ENCODE assay signal across 8 cellular contexts in the genomic region with DNA sequence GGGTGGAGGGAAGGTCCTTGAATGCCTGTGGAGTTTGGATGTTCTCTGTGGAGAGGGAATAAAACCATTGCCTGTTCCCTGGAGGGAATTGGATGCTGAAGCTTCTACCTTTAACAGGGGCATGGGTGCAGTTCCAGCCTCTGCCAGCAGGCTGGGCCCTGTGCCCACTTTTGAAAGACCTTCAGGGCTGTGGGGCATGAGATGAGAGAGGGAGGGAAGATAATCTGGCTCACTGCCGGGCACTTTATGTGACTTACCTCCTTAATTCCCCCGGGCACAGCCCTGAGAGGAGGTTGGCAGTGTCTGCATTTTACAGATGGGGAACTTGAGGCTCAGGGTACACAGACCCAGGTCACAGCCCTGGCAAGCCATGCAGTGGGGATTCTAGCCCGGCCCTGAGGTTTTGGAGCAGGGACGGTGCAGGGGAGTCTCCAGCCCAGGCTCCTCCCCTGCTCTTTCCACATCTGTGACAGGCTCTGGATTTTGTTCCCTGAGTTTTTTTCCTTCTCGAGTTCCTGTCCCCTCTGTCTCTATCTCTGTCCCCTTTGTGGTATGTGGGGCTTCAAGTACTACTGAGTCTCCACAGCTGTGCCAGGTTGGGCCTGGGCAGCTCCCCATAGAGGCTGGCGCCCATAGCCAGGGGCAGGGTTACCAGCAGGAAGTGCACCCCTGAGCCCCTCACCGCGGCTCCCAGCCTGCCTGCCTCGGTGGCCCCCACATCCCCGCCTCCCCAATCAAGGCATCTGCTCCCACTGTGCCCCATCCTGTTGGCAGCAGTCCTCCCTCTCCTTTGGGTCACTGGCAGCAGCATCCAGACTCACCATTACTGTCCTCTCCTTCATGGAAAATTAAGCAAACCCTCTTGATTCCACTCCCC. TPM values are rescaled to one million over a fixed set of nuclear protein-coding genes. Genes with fewer than 3 reads are reported as not detected.
DNase-seq lines count a peak whose midpoint lies in the region; ATAC-seq and TF ChIP-seq lines count a peak whose summit lies in the region.

No MANE protein-coding gene starts in this region.

- POLR2A ChIA-PET in naive thymus-derived CD8-positive, alpha-beta T cell (lab: Charles Lee) = interaction anchor here (0.6 to 1.8 kb wide), 5 partner anchors 11 to 122 kb away, joined by 3 to 13 read pairs (median 5); no protein-coding TSS in a partner anchor

- peak; percentile 94 to 98 (median 98) for TF ChIP-seq CTCF in esophagus squamous epithelium (IDR thresholded peaks at IDR 0.05)

- intact Hi-C loops in esophagus squamous epithelium (cut with DNase I) = loop anchor here (5.0 kb wide), 1 partner anchor 124 kb away; no protein-coding TSS in a partner anchor

- H3K4me3 Mint-ChIP-seq in naive thymus-derived CD8-positive, alpha-beta T cell = peak overlapping the region in 7 of 10 donors; percentile 2 to 68 (median 49)
- H3K4me3 Mint-ChIP-seq in stimulated activated memory B cell treated with anti-CD40 and anti-IgM and Interleukin-4, amounts not matched to agents 10 μg/mL and 1 μg/mL and 100 μg/mL, for 72 hours = no peak overlapping the region

- WGBS in esophagus squamous epithelium, 2 donors = 28 to 49% methylated on average over 8 of the region's 10 CpGs

- no peaks in the 10 kb centered on the region for H3K27me3 ChIP-seq in esophagus squamous epithelium

- TF ChIP-seq EP300 in Ishikawa (IDR thresholded peaks at IDR 0.05; ENCODE audit: borderline replicate concordance) = no peak

- H3K4me3 ChIP-seq in esophagus squamous epithelium = peak overlapping the region in 1 of 4 donors; percentile 42

- ATAC-seq in GM18517 (IDR thresholded peaks at IDR 0.05; ENCODE audit: unreplicated experiment) = peak; percentile 56
- peak; percentile 98 for ATAC-seq in naive thymus-derived CD8-positive, alpha-beta T cell
- peak; percentile 89 for ATAC-seq in stimulated activated memory B cell treated with anti-CD40 and anti-IgM and Interleukin-4, amounts not matched to agents 10 μg/mL and 1 μg/mL and 100 μg/mL, for 72 hours

- peak; percentile 98 for TF ChIP-seq RAD21 in Ishikawa (IDR thresholded peaks at IDR 0.05; ENCODE audit: low read depth)

- peaks cover 9 to 21% (median 11%) of the 10 kb centered on the region in 3 donors for H3K4me1 ChIP-seq in esophagus squamous epithelium

- H3K36me3 ChIP-seq in esophagus squamous epithelium = no peaks in the 10 kb centered on the region

- peak overlapping the region in 3 of 4 donors; percentile 31 to 39 (median 34) for H3K27ac ChIP-seq in esophagus squamous epithelium

- peaks cover 18 to 35% (median 21%) of the 10 kb centered on the region in 4 donors for H3K4me1 Mint-ChIP-seq in naive thymus-derived CD8-positive, alpha-beta T cell
- peaks cover 39% of the 10 kb centered on the region for H3K4me1 Mint-ChIP-seq in stimulated activated memory B cell treated with anti-CD40 and anti-IgM and Interleukin-4, amounts not matched to agents 10 μg/mL and 1 μg/mL and 100 μg/mL, for 72 hours

- H3K9me3 ChIP-seq in esophagus squamous epithelium = no peaks in the 10 kb centered on the region

- no peaks in the 10 kb centered on the region for H3K36me3 Mint-ChIP-seq in naive thymus-derived CD8-positive, alpha-beta T cell
- no peaks in the 10 kb centered on the region for H3K36me3 Mint-ChIP-seq in stimulated activated memory B cell treated with anti-CD40 and anti-IgM and Interleukin-4, amounts not matched to agents 10 μg/mL and 1 μg/mL and 100 μg/mL, for 72 hours

- peak overlapping the region in 5 of 10 donors; percentile 35 to 78 (median 53) for H3K27ac Mint-ChIP-seq in naive thymus-derived CD8-positive, alpha-beta T cell
- peak overlapping the region; percentile 73 for H3K27ac Mint-ChIP-seq in stimulated activated memory B cell treated with anti-CD40 and anti-IgM and Interleukin-4, amounts not matched to agents 10 μg/mL and 1 μg/mL and 100 μg/mL, for 72 hours

- H3K27me3 Mint-ChIP-seq in naive thymus-derived CD8-positive, alpha-beta T cell = no peaks in the 10 kb centered on the region
- no peaks in the 10 kb centered on the region for H3K27me3 Mint-ChIP-seq in stimulated activated memory B cell treated with anti-CD40 and anti-IgM and Interleukin-4, amounts not matched to agents 10 μg/mL and 1 μg/mL and 100 μg/mL, for 72 hours

- H3K9me3 Mint-ChIP-seq in naive thymus-derived CD8-positive, alpha-beta T cell = no peaks in the 10 kb centered on the region
- no peaks in the 10 kb centered on the region for H3K9me3 Mint-ChIP-seq in stimulated activated memory B cell treated with anti-CD40 and anti-IgM and Interleukin-4, amounts not matched to agents 10 μg/mL and 1 μg/mL and 100 μg/mL, for 72 hours

- DNase-seq in 8988T (peak; percentile 68), OCI-M2 (lab: John Stamatoyannopoulos, UW; ENCODE audit: unreplicated experiment) (peak; percentile 58), esophagus squamous epithelium (lab: John Stamatoyannopoulos, UW) (no peak)
- peak; percentile 88 for DNase-seq in activated T-cell treated with anti-CD3 and anti-CD28 coated beads, Interleukin-2, amount 50 U/mL, for 1 hour
- peak; percentile 68 to 92 (median 82) for DNase-seq in naive thymus-derived CD8-positive, alpha-beta T cell

- no peak for TF ChIP-seq POLR2A in esophagus squamous epithelium (IDR thresholded peaks at IDR 0.05)

TF ChIP-seq in Ishikawa, 13 proteins besides CTCF, POLR2A, EP300 and RAD21:
- TF ChIP-seq NFIC (IDR thresholded peaks at IDR 0.05) (peak; percentile 68), CEBPB (IDR thresholded peaks at IDR 0.05) (no peak), TAF1 (IDR thresholded peaks at IDR 0.05; ENCODE audit: low read depth) (no peak), TEAD4 (IDR thresholded peaks at IDR 0.05) (no peak), FOXM1 (IDR thresholded peaks at IDR 0.05; ENCODE audit: borderline replicate concordance, low read depth) (no peak)
- TF ChIP-seq, protein P1, sequence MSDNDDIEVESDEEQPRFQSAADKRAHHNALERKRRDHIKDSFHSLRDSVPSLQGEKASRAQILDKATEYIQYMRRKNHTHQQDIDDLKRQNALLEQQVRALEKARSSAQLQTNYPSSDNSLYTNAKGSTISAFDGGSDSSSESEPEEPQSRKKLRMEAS (IDR thresholded peaks at IDR 0.05) = peak; percentile 22; the same call in 1 of the 2 replicates
- TF ChIP-seq, protein P2, sequence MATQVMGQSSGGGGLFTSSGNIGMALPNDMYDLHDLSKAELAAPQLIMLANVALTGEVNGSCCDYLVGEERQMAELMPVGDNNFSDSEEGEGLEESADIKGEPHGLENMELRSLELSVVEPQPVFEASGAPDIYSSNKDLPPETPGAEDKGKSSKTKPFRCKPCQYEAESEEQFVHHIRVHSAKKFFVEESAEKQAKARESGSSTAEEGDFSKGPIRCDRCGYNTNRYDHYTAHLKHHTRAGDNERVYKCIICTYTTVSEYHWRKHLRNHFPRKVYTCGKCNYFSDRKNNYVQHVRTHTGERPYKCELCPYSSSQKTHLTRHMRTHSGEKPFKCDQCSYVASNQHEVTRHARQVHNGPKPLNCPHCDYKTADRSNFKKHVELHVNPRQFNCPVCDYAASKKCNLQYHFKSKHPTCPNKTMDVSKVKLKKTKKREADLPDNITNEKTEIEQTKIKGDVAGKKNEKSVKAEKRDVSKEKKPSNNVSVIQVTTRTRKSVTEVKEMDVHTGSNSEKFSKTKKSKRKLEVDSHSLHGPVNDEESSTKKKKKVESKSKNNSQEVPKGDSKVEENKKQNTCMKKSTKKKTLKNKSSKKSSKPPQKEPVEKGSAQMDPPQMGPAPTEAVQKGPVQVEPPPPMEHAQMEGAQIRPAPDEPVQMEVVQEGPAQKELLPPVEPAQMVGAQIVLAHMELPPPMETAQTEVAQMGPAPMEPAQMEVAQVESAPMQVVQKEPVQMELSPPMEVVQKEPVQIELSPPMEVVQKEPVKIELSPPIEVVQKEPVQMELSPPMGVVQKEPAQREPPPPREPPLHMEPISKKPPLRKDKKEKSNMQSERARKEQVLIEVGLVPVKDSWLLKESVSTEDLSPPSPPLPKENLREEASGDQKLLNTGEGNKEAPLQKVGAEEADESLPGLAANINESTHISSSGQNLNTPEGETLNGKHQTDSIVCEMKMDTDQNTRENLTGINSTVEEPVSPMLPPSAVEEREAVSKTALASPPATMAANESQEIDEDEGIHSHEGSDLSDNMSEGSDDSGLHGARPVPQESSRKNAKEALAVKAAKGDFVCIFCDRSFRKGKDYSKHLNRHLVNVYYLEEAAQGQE (IDR thresholded peaks at IDR 0.05; ENCODE audit: low read depth) = no peak

RNA-seq across cellular contexts. Expression of a gene that starts 14.0 kb away (rescaled TPM):
- total RNA-seq in esophagus squamous epithelium = 10 to 100 TPM in 2 of 4 donors, 1 to 10 TPM in 2; 2.0 to 13.9 (median 8.6) TPM
- 10 to 100 TPM; 53.3 to 57.9 TPM for total RNA-seq in naive thymus-derived CD8-positive, alpha-beta T cell
- 10 to 100 TPM; 14.1 to 48.5 (median 23.7) TPM for polyA plus RNA-seq in naive thymus-derived CD8-positive, alpha-beta T cell

RNA-seq across cellular contexts. Expression of a gene that starts 27.7 kb away (rescaled TPM):
- 10 to 100 TPM; 21.3 to 41.2 (median 33.4) TPM for total RNA-seq in esophagus squamous epithelium
- 10 to 100 TPM; 40.2 to 42.5 TPM for total RNA-seq in naive thymus-derived CD8-positive, alpha-beta T cell
- 10 to 100 TPM; 27.8 to 37.8 (median 36.2) TPM for polyA plus RNA-seq in naive thymus-derived CD8-positive, alpha-beta T cell

RNA-seq across cellular contexts. Expression of a gene that starts 56.1 kb away (rescaled TPM):
- total RNA-seq in esophagus squamous epithelium = 10 to 100 TPM; 11.8 to 38.2 (median 23.4) TPM
- 10 to 100 TPM; 66.6 to 78.6 TPM for total RNA-seq in naive thymus-derived CD8-positive, alpha-beta T cell
- polyA plus RNA-seq in naive thymus-derived CD8-positive, alpha-beta T cell = 100 to 1,000 TPM; 213 to 229 (median 215) TPM
